In genomic region chr10:114223066-114223465, GRCh38 we compare ENCODE assay signal across 2 cellular contexts.
A peak's percentile ranks its signal among the peaks of the same experiment; 100 is the strongest.
TF ChIP-seq lines count a peak whose summit lies in the region.

No MANE protein-coding gene starts in this region.

TF ChIP-seq in liver, 16 proteins besides CTCF, POLR2A, EP300 and RAD21:
- TF ChIP-seq FOXA1 (IDR thresholded peaks at IDR 0.05) (no peak), NR2F2 (IDR thresholded peaks at IDR 0.05) (no peak), JUND (IDR thresholded peaks at IDR 0.05) (no peak), HNF4A (conservative IDR thresholded peaks at IDR 0.05) (peak; percentile 56 to 86), GABPA (IDR thresholded peaks at IDR 0.05 in 1 of 2, conservative IDR thresholded peaks at IDR 0.05 in 1 of 2) (no peak), YY1 (IDR thresholded peaks at IDR 0.05) (peak; percentile 54), FOXA2 (IDR thresholded peaks at IDR 0.05) (peak; percentile 43), TAF1 (conservative IDR thresholded peaks at IDR 0.05) (no peak), SP1 (IDR thresholded peaks at IDR 0.05) (no peak), RXRA (IDR thresholded peaks at IDR 0.05) (peak; percentile 39 to 93)

TF ChIP-seq in HepG2, 621 proteins besides CTCF, POLR2A, EP300 and RAD21:
- TF ChIP-seq KDM1A (CRISPR knock-in tag; IDR thresholded peaks at IDR 0.05) = no peak
- no peak for TF ChIP-seq ISX (CRISPR knock-in tag; conservative IDR thresholded peaks at IDR 0.05)
- no peak for TF ChIP-seq ZNF512B (CRISPR knock-in tag; IDR thresholded peaks at IDR 0.05; ENCODE audit: borderline replicate concordance)
- TF ChIP-seq ZEB1 (IDR thresholded peaks at IDR 0.05; ENCODE audit: insufficient replicate concordance, low read depth) = no peak
- TF ChIP-seq HMG20A (CRISPR knock-in tag; IDR thresholded peaks at IDR 0.05; ENCODE audit: borderline replicate concordance) = no peak
- no peak for TF ChIP-seq ZFX (CRISPR knock-in tag; IDR thresholded peaks at IDR 0.05; ENCODE audit: low read depth)
- no peak for TF ChIP-seq RFXAP (CRISPR knock-in tag; IDR thresholded peaks at IDR 0.05; ENCODE audit: borderline replicate concordance)
- no peak for TF ChIP-seq ZNF383 (CRISPR knock-in tag; IDR thresholded peaks at IDR 0.05; ENCODE audit: borderline replicate concordance)
- TF ChIP-seq DRAP1 (CRISPR knock-in tag; IDR thresholded peaks at IDR 0.05) = no peak
- TF ChIP-seq ZBTB3 (CRISPR knock-in tag; IDR thresholded peaks at IDR 0.05; ENCODE audit: borderline replicate concordance, low read depth) = no peak
- no peak for TF ChIP-seq ZNF770 (CRISPR knock-in tag; IDR thresholded peaks at IDR 0.05)
- no peak for TF ChIP-seq SPEN (CRISPR knock-in tag; IDR thresholded peaks at IDR 0.05; ENCODE audit: low read depth)
- TF ChIP-seq SRSF1 (optimal IDR thresholded peaks at IDR 0.05; ENCODE audit: low read depth, low read length) = no peak
- TF ChIP-seq REXO4 (CRISPR knock-in tag; IDR thresholded peaks at IDR 0.05; ENCODE audit: borderline replicate concordance) = no peak
